In the genomic region with DNA sequence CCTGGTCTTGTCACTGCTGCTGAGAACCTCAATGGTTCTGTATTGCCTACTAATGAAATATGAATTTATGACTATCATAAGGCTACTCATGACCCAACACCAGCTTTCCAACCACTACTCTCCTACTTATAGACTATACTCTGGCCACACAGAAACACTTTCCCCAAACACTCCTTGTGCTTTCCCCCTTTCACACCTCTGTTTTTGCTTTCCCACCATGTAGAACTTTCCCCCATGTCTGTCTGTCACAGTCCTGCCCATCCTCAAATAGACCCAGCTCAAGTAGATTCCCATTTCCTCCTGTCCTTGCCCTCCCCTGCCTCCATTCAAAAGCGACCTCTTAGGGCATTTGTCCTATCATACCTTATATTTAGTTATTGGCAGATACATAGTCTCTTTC, we compare ENCODE assay signal across 29 cellular contexts.
"Had no signal": no experiment of that assay in that cellular context is flagged by ENCODE, and none has a peak within 500 bp of the region (broad histone marks: within the 10 kb centered on the region; RNA-seq: fewer than 3 reads in every experiment).

No MANE protein-coding gene starts in this region.

- H3K27ac ChIP-seq: left lung, lower lobe of right lung, neural progenitor cell, neutrophil, ovary, right atrium auricular region, right lobe of liver, thoracic aorta, tibial artery, upper lobe of right lung had no signal

- H3K27ac Mint-ChIP-seq: naive thymus-derived CD8-positive, alpha-beta T cell; progenitor cell of endocrine pancreas; stimulated activated memory B cell treated with anti-CD40 and anti-IgM and Interleukin-4, amounts not matched to agents 10 μg/mL and 1 μg/mL and 100 μg/mL, for 72 hours had no signal

- H3K9me3 ChIP-seq: left lung, lower lobe of right lung, mucosa of descending colon, neutrophil, ovary, right atrium auricular region, right lobe of liver, stomach, thoracic aorta, tibial artery, upper lobe of right lung had no signal

- H3K27me3 ChIP-seq: left lung, neural progenitor cell, neutrophil, ovary, right atrium auricular region, right lobe of liver, stomach, tibial artery, upper lobe of right lung had no signal

- H3K4me1 ChIP-seq: left lung, lower lobe of right lung, right lobe of liver, tibial artery, upper lobe of right lung had no signal

- H3K9ac ChIP-seq: neural progenitor cell had no signal

- H3K4me3 ChIP-seq: left lung, lower lobe of right lung, mucosa of descending colon, neural progenitor cell, ovary, right atrium auricular region, right lobe of liver, smooth muscle cell, stomach, thoracic aorta, tibial artery, upper lobe of right lung had no signal

- H3K4me2 ChIP-seq: smooth muscle cell had no signal

- H3K4me1 Mint-ChIP-seq: naive thymus-derived CD8-positive, alpha-beta T cell; stimulated activated memory B cell treated with anti-CD40 and anti-IgM and Interleukin-4, amounts not matched to agents 10 μg/mL and 1 μg/mL and 100 μg/mL, for 72 hours had no signal

- ATAC-seq: left colon; left lung; lower lobe of right lung; mucosa of descending colon; naive thymus-derived CD8-positive, alpha-beta T cell; right lobe of liver; stimulated activated memory B cell treated with anti-CD40 and anti-IgM and Interleukin-4, amounts not matched to agents 10 μg/mL and 1 μg/mL and 100 μg/mL, for 72 hours; stimulated activated naive CD8-positive, alpha-beta T cell treated with anti-CD3 and anti-CD28 coated beads, Interleukin-15, Interleukin-2, amounts not matched to agents 100 U/mL and 50 U/mL, for 24 hours; upper lobe of right lung had no signal

- DNase-seq: hippocampal formation; kidney glomerular epithelial cell; left colon; left lung; lower lobe of right lung; mammary epithelial cell; midbrain; mucosa of descending colon; naive thymus-derived CD8-positive, alpha-beta T cell; occipital lobe; ovary; right lobe of liver; stimulated activated CD4-positive, alpha-beta T cell treated with anti-CD3 and anti-CD28 coated beads, Interleukin-1b, Interleukin-23, amount 100 ng/mL, for 48 hours; stimulated activated CD4-positive, alpha-beta T cell treated with anti-CD3 and anti-CD28 coated beads, Interleukin-2, amount 100 ng/mL, for 48 hours; stimulated activated CD4-positive, alpha-beta T cell treated with anti-CD3 and anti-CD28 coated beads, Interleukin-4, amount 100 ng/mL, for 4 hours; stimulated activated CD8-positive, alpha-beta memory T cell treated with anti-CD3 and anti-CD28 coated beads, Interleukin-4, amount 100 ng/mL, for 48 hours; stimulated activated naive CD8-positive, alpha-beta T cell treated with anti-CD3 and anti-CD28 coated beads, Interleukin-15, Interleukin-2, amounts not matched to agents 100 U/mL and 50 U/mL, for 24 hours; stomach; tibial artery; trophoblast cell; upper lobe of right lung had no signal

- H3K27me3 Mint-ChIP-seq: naive thymus-derived CD8-positive, alpha-beta T cell; progenitor cell of endocrine pancreas; stimulated activated memory B cell treated with anti-CD40 and anti-IgM and Interleukin-4, amounts not matched to agents 10 μg/mL and 1 μg/mL and 100 μg/mL, for 72 hours had no signal

- H3K36me3 ChIP-seq: left lung, lower lobe of right lung, neural progenitor cell, neutrophil, ovary, right atrium auricular region, right lobe of liver, stomach, thoracic aorta, tibial artery, upper lobe of right lung had no signal

- H3K4me3 Mint-ChIP-seq: naive thymus-derived CD8-positive, alpha-beta T cell; nephron; stimulated activated memory B cell treated with anti-CD40 and anti-IgM and Interleukin-4, amounts not matched to agents 10 μg/mL and 1 μg/mL and 100 μg/mL, for 72 hours had no signal

- H3K9me3 Mint-ChIP-seq: naive thymus-derived CD8-positive, alpha-beta T cell; nephron; neural progenitor cell; stimulated activated memory B cell treated with anti-CD40 and anti-IgM and Interleukin-4, amounts not matched to agents 10 μg/mL and 1 μg/mL and 100 μg/mL, for 72 hours had no signal

- H2AFZ ChIP-seq: neural progenitor cell had no signal
